8 cellular contexts compared by ENCODE assay signal in the genomic region with DNA sequence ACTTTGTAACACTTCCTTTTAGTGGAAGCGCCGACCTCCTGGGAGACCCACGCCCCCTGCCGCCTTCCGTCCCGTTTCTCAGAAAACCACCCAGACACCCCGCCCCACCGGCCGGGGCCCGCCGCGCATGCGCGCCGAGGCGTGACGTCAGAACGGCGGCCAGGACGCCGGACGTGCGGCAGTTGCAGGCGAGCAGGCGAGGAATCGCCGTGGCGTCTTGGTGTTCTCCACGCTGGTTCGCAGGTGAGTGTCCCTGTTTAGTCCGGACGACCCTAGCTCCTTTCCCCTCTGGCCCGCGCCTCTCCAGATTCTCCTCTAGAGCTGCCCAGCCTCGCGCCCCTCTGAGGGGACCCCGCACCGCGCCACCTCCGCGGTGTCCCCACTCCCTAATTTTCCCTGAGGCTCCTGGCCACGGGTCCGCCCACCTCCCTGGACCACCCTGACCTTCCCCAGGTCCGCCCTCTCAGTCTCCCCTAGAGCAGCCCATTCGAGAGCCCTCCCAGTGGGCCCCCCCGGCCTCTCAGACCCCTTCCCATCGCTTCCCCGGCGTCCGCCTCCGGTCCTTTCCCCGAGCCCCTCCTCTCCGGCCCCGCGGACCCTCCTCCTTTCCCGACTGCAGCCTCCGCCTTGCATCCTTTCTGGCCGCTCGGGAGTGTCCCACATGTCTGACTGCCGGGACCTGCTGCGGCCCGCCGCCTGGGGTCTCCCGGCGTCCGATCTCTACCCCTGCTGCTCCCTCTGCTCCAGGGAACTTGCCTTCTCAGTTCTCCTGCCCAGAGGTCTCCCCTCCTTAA. TPM values are rescaled to one million over a fixed set of nuclear protein-coding genes. Genes with fewer than 3 reads are reported as not detected.
A peak's percentile ranks its signal among the peaks of the same experiment; 100 is the strongest.
DNase-seq lines count a peak whose midpoint lies in the region; ATAC-seq, FAIRE-seq and TF ChIP-seq lines count a peak whose summit lies in the region.

A gene with protein sequence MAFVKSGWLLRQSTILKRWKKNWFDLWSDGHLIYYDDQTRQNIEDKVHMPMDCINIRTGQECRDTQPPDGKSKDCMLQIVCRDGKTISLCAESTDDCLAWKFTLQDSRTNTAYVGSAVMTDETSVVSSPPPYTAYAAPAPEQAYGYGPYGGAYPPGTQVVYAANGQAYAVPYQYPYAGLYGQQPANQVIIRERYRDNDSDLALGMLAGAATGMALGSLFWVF (plus strand): TSS at position 181 of the 794 bp plus-strand sequence. CDS start 15,606 bp downstream, outside the sequence.

- ATAC-seq in HG02588 (IDR thresholded peaks at IDR 0.05; ENCODE audit: unreplicated experiment) (peak; percentile 75), left ventricle myocardium superior (peak; percentile 95)

- H3K27me3 ChIP-seq in uterus: no peaks in the 10 kb centered on the region

- H3K36me3 Mint-ChIP-seq in T-helper 1 cell treated with Interleukin-12 subunit alpha and Interleukin-12 subunit beta and Interleukin-4 antibody, amounts not matched to agents 30 μg/mL and 1 μg/mL, for 36 hours (ENCODE audit: low read depth): peaks cover 17% of the 10 kb centered on the region

- peaks cover 44% of the 10 kb centered on the region for H3K4me1 Mint-ChIP-seq in T-helper 1 cell treated with Interleukin-12 subunit alpha and Interleukin-12 subunit beta and Interleukin-4 antibody, amounts not matched to agents 30 μg/mL and 1 μg/mL, for 36 hours (ENCODE audit: low read depth)

- no peaks in the 10 kb centered on the region for H3K27me3 Mint-ChIP-seq in T-helper 1 cell treated with Interleukin-12 subunit alpha and Interleukin-12 subunit beta and Interleukin-4 antibody, amounts not matched to agents 30 μg/mL and 1 μg/mL, for 36 hours (ENCODE audit: low read depth)

- H3K27ac ChIP-seq in uterus: peak within 1 kb of the TSS; percentile 79 to 86

- peaks cover 0 to 7% of the 10 kb centered on the region in 2 donors for H3K4me1 ChIP-seq in uterus

- no peaks in the 10 kb centered on the region for H3K9me3 Mint-ChIP-seq in T-helper 1 cell treated with Interleukin-12 subunit alpha and Interleukin-12 subunit beta and Interleukin-4 antibody, amounts not matched to agents 30 μg/mL and 1 μg/mL, for 36 hours

- FAIRE-seq in GM12891 (lab: Jason Lieb, UNC): peak; percentile 97

- intact Hi-C loops in left ventricle myocardium superior (cut with micrococcal nuclease) (no loop called here), uterus (cut with DNase I; ENCODE audit: low total_unique reads) (loop anchor here (10.0 kb wide), 1 partner anchor 741 kb away; no protein-coding TSS in a partner anchor)

- TF ChIP-seq CTCF in uterus (IDR thresholded peaks at IDR 0.05): peak in 2 of 4 experiments; percentile 12 to 28

- peak within 1 kb of the TSS; percentile 72 to 76 for H3K4me3 ChIP-seq in uterus

- peak within 1 kb of the TSS; percentile 95 for H3K4me3 Mint-ChIP-seq in T-helper 1 cell treated with Interleukin-12 subunit alpha and Interleukin-12 subunit beta and Interleukin-4 antibody, amounts not matched to agents 30 μg/mL and 1 μg/mL, for 36 hours

- peak; percentile 91 for TF ChIP-seq POLR2A in GM12891 (IDR thresholded peaks at IDR 0.05; ENCODE audit: low read depth, low read length)
- peak; percentile 72 to 88 for TF ChIP-seq POLR2A in uterus (IDR thresholded peaks at IDR 0.05)

- peak; percentile 86 for DNase-seq in GM12891 (ENCODE audit: insufficient read length, low spot score)
- DNase-seq in NCI-H1048 (lab: John Stamatoyannopoulos, UW): peak; percentile 64
- DNase-seq in amniotic stem cell (lab: John Stamatoyannopoulos, UW): peak; percentile 57
- peak; percentile 96 for DNase-seq in left ventricle myocardium superior
- peak; percentile 91 for DNase-seq in putamen (ENCODE audit: low spot score)
- DNase-seq in uterus: peak; percentile 88 to 94

- H3K36me3 ChIP-seq in uterus: no peaks in the 10 kb centered on the region

- no peaks in the 10 kb centered on the region for H3K9me3 ChIP-seq in uterus

- peak within 1 kb of the TSS; percentile 94 for H3K27ac Mint-ChIP-seq in T-helper 1 cell treated with Interleukin-12 subunit alpha and Interleukin-12 subunit beta and Interleukin-4 antibody, amounts not matched to agents 30 μg/mL and 1 μg/mL, for 36 hours

TF ChIP-seq in GM12891, 5 proteins besides CTCF, POLR2A, EP300 and RAD21:
- TF ChIP-seq TAF1 (IDR thresholded peaks at IDR 0.05; ENCODE audit: low read depth, low read length): peak; percentile 81
- peak; percentile 92 for TF ChIP-seq POLR2AphosphoS5 (IDR thresholded peaks at IDR 0.05; ENCODE audit: low read depth, low read length)
- TF ChIP-seq SPI1 (IDR thresholded peaks at IDR 0.05; ENCODE audit: low read depth, low read length): no peak
TF ChIP-seq in GM12891: peak in this region for 2.

RNA-seq across cellular contexts. Expression of the gene that starts here (rescaled TPM):
- 20.3 TPM for polyA plus RNA-seq in GM12891 (2012; ENCODE audit: low read depth, missing spikeins)
- total RNA-seq in left ventricle myocardium superior (34.1 TPM), uterus (10 to 100 TPM; 11.8 to 58.9 (median 17.9) TPM)

Comparison
In these comparisons a context has a peak if more than half of its experiments do, and no peak if none do; other contexts are left out.
1. Peak in every context shown above with its lines: DNase-seq, ATAC-seq, H3K4me3 ChIP-seq and H3K27ac ChIP-seq.